Comparison of ENCODE assay signal across 17 cellular contexts in the genomic region with DNA sequence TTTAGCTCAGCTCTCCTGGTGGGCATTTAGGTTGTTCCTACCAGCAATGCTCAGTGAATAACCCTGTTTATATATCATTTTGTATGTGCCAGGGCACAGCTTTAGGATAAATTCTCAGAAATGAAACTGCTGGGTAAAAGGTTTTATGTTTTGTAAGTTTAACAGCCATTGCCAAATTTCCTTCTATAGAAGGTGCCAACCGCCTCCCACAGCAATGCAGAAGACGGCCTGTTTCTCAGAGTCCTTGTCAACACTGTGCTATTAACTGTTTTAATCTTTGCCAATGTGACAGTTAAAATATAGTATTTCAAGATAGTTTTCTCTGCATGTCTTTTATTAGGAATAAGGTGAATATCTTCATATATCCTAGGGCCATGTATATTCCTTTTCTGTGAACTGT.
DNase-seq lines count a peak whose midpoint lies in the region; ATAC-seq and TF ChIP-seq lines count a peak whose summit lies in the region.
"Had no signal": no experiment of that assay in that cellular context is flagged by ENCODE, and none has a peak within 500 bp of the region (broad histone marks: within the 10 kb centered on the region; RNA-seq: fewer than 3 reads in every experiment).

No MANE protein-coding gene starts in this region.

- no peak for ATAC-seq in activated T-helper 17 cell treated with anti-CD3 and anti-CD28 coated beads, Interleukin-2, amount 50 U/mL, for 72 hours (replicated peaks)
- ATAC-seq in HG02623 (IDR thresholded peaks at IDR 0.05; ENCODE audit: unreplicated experiment) = no peak
- ATAC-seq: K562 had no signal

- H3K36me3 Mint-ChIP-seq in activated T-helper 17 cell treated with anti-CD3 and anti-CD28 coated beads, Interleukin-2, amount 50 U/mL, for 72 hours (ENCODE audit: low read depth) = peaks cover 29% of the 10 kb centered on the region
- H3K36me3 Mint-ChIP-seq: CD14-positive monocyte had no signal

- H3K9me3 Mint-ChIP-seq in activated T-helper 17 cell treated with anti-CD3 and anti-CD28 coated beads, Interleukin-2, amount 50 U/mL, for 72 hours = no peaks in the 10 kb centered on the region
- H3K9me3 Mint-ChIP-seq: CD4-positive, alpha-beta memory T cell had no signal

- H3K27me3 Mint-ChIP-seq in activated T-helper 17 cell treated with anti-CD3 and anti-CD28 coated beads, Interleukin-2, amount 50 U/mL, for 72 hours = no peaks in the 10 kb centered on the region
- H3K27me3 Mint-ChIP-seq: CD4-positive, alpha-beta memory T cell had no signal

- H3K4me1 Mint-ChIP-seq in activated T-helper 17 cell treated with anti-CD3 and anti-CD28 coated beads, Interleukin-2, amount 50 U/mL, for 72 hours = no peaks in the 10 kb centered on the region
- H3K4me1 Mint-ChIP-seq: CD14-positive monocyte; CD4-positive, alpha-beta memory T cell had no signal

- peak; percentile 17 for DNase-seq in Ammon's horn (ENCODE audit: low spot score)
- peak in 1 of 2 experiments; percentile 23 for DNase-seq in HL-60 (ENCODE audit: low read depth in 1 of 2, low spot score in 1 of 2)
- DNase-seq in inferior parietal cortex (ENCODE audit: extremely low spot score) = peak; percentile 26
- no peak for DNase-seq in NOMO-1 treated with dmso at 0.1 percent for 144 hours (lab: John Stamatoyannopoulos, UW; ENCODE audit: unreplicated experiment)
- DNase-seq in activated CD4-positive, alpha-beta T cell treated with anti-CD3 and anti-CD28 coated beads for 4 hours = no peak
- DNase-seq: 8988T; BE2C; CD4-positive, alpha-beta memory T cell; DMS153; DMS79; GDM1; IMR-90 had no signal

- peak overlapping the region; percentile 21 for H3K27ac ChIP-seq in HL-60 (replicated peaks)

- no peaks in the 10 kb centered on the region for H3K27me3 ChIP-seq in HL-60 (ENCODE audit: insufficient read depth, poor library complexity, severe bottlenecking)
- H3K27me3 ChIP-seq: BE2C had no signal

- no peak overlapping the region for H3K4me3 ChIP-seq in HL-60 (replicated peaks; ENCODE audit: insufficient read depth, low read length)
- H3K4me3 ChIP-seq: HAP-1, K562 had no signal

- H3K4me3 Mint-ChIP-seq in activated T-helper 17 cell treated with anti-CD3 and anti-CD28 coated beads, Interleukin-2, amount 50 U/mL, for 72 hours = no peak overlapping the region
- H3K4me3 Mint-ChIP-seq: CD14-positive monocyte; CD4-positive, alpha-beta memory T cell had no signal

- H3K27ac Mint-ChIP-seq in activated T-helper 17 cell treated with anti-CD3 and anti-CD28 coated beads, Interleukin-2, amount 50 U/mL, for 72 hours = no peak overlapping the region
- H3K27ac Mint-ChIP-seq: CD14-positive monocyte; CD4-positive, alpha-beta memory T cell had no signal

- TF ChIP-seq CTCF in HL-60 (IDR thresholded peaks at IDR 0.05; ENCODE audit: insufficient read depth, low read length) = no peak

Comparison
In these comparisons a context has a peak if more than half of its experiments do, and no peak if none do; other contexts are left out.
1. DNase-seq: peak in Ammon's horn (single experiment) and inferior parietal cortex (single experiment); none in NOMO-1 treated with dmso at 0.1 percent for 144 hours (single experiment) and activated CD4-positive, alpha-beta T cell treated with anti-CD3 and anti-CD28 coated beads for 4 hours (0 of 2).